Comparison of ENCODE assay signal across 1 cellular context in genomic region chr16:592518-593306, GRCh38.
TF ChIP-seq lines count a peak whose summit lies in the region.

No MANE protein-coding gene starts in this region.

TF ChIP-seq in HepG2, 621 proteins besides CTCF, POLR2A, EP300 and RAD21 (continued from another document and continues in another):
- TF ChIP-seq, protein P1, sequence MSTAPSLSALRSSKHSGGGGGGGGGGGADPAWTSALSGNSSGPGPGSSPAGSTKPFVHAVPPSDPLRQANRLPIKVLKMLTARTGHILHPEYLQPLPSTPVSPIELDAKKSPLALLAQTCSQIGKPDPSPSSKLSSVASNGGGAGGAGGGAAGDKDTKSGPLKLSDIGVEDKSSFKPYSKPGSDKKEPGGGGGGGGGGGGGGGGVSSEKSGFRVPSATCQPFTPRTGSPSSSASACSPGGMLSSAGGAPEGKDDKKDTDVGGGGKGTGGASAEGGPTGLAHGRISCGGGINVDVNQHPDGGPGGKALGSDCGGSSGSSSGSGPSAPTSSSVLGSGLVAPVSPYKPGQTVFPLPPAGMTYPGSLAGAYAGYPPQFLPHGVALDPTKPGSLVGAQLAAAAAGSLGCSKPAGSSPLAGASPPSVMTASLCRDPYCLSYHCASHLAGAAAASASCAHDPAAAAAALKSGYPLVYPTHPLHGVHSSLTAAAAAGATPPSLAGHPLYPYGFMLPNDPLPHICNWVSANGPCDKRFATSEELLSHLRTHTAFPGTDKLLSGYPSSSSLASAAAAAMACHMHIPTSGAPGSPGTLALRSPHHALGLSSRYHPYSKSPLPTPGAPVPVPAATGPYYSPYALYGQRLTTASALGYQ (CRISPR knock-in tag; IDR thresholded peaks at IDR 0.05): no peak
- TF ChIP-seq ZNF253 (CRISPR knock-in tag; IDR thresholded peaks at IDR 0.05; ENCODE audit: borderline replicate concordance) (no peak; the same call in 1 of the 2 replicates), TEAD2 (CRISPR knock-in tag; IDR thresholded peaks at IDR 0.05) (no peak), ZNF766 (CRISPR knock-in tag; IDR thresholded peaks at IDR 0.05; ENCODE audit: borderline replicate concordance) (no peak), HNRNPK (IDR thresholded peaks at IDR 0.05; ENCODE audit: low read depth, low read length, poor library complexity, severe bottlenecking) (no peak), AGO1 (IDR thresholded peaks at IDR 0.05; ENCODE audit: low read depth, low read length, poor library complexity, severe bottlenecking) (no peak), FIP1L1 (IDR thresholded peaks at IDR 0.05; ENCODE audit: borderline replicate concordance, insufficient read depth, low read depth, low read length) (no peak), TSC22D2 (CRISPR knock-in tag; IDR thresholded peaks at IDR 0.05; ENCODE audit: borderline replicate concordance) (no peak), ZNF850 (CRISPR knock-in tag; conservative IDR thresholded peaks at IDR 0.05) (no peak), ZNF382 (CRISPR knock-in tag; IDR thresholded peaks at IDR 0.05; ENCODE audit: borderline replicate concordance) (no peak), ZNF143 (CRISPR knock-in tag; IDR thresholded peaks at IDR 0.05) (no peak), ERF (CRISPR knock-in tag; IDR thresholded peaks at IDR 0.05) (peak; percentile 54; the same call in 1 of the 2 replicates), AGO2 (optimal IDR thresholded peaks at IDR 0.05; ENCODE audit: low read depth, low read length) (peak; percentile 9), ZNF460 (CRISPR knock-in tag; IDR thresholded peaks at IDR 0.05; ENCODE audit: borderline replicate concordance) (no peak), ZNF691 (CRISPR knock-in tag; IDR thresholded peaks at IDR 0.05; ENCODE audit: borderline replicate concordance, low read depth) (no peak), ZNF558 (CRISPR knock-in tag; IDR thresholded peaks at IDR 0.05; ENCODE audit: borderline replicate concordance) (no peak), PCBP1 (IDR thresholded peaks at IDR 0.05; ENCODE audit: borderline replicate concordance, low read depth, low read length) (no peak), ZNF572 (CRISPR knock-in tag; IDR thresholded peaks at IDR 0.05) (no peak), TBL1XR1 (IDR thresholded peaks at IDR 0.05; ENCODE audit: borderline replicate concordance, low read length, partially characterized antibody) (no peak), PHF5A (CRISPR knock-in tag; IDR thresholded peaks at IDR 0.05; ENCODE audit: low read depth, unreplicated experiment) (no peak), SOX6 (IDR thresholded peaks at IDR 0.05) (no peak), SOX6 (CRISPR knock-in tag; IDR thresholded peaks at IDR 0.05) (no peak), HOXA5 (CRISPR knock-in tag; IDR thresholded peaks at IDR 0.05) (no peak), NPAS2 (CRISPR knock-in tag; IDR thresholded peaks at IDR 0.05; ENCODE audit: borderline replicate concordance) (no peak), ATF7-NPFF (CRISPR knock-in tag; IDR thresholded peaks at IDR 0.05; ENCODE audit: low read depth) (no peak), ZNF614 (CRISPR knock-in tag; IDR thresholded peaks at IDR 0.05; ENCODE audit: borderline replicate concordance) (no peak), ZNF225 (CRISPR knock-in tag; IDR thresholded peaks at IDR 0.05) (peak; percentile 68; the same call in 1 of the 2 replicates), SMAD3 (CRISPR knock-in tag; IDR thresholded peaks at IDR 0.05) (no peak), ZNF264 (CRISPR knock-in tag; IDR thresholded peaks at IDR 0.05) (no peak), ZFP36L2 (CRISPR knock-in tag; IDR thresholded peaks at IDR 0.05) (no peak), USF2 (IDR thresholded peaks at IDR 0.05; ENCODE audit: low read depth, low read length) (no peak), USF2 (CRISPR knock-in tag; IDR thresholded peaks at IDR 0.05; ENCODE audit: borderline replicate concordance) (no peak)
- TF ChIP-seq, protein P2, sequence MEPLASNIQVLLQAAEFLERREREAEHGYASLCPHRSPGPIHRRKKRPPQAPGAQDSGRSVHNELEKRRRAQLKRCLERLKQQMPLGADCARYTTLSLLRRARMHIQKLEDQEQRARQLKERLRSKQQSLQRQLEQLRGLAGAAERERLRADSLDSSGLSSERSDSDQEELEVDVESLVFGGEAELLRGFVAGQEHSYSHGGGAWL (CRISPR knock-in tag; IDR thresholded peaks at IDR 0.05): no peak
- TF ChIP-seq, protein P3, sequence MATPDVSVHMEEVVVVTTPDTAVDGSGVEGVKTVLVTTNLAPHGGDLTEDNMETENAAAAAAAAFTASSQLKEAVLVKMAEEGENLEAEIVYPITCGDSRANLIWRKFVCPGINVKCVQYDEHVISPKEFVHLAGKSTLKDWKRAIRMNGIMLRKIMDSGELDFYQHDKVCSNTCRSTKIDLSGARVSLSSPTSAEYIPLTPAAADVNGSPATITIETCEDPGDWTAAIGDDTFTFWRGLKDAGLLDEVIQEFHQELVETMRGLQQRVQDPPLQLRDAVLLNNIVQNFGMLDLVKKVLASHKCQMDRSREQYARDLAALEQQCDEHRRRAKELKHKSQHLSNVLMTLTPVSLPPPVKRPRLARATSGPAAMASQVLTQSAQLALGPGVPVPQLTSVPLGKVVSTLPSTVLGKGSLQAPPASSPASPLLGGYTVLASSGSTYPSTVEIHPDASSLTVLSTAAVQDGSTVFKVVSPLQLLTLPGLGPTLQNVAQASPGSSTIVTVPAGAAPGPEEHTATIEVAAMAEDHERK (CRISPR knock-in tag; IDR thresholded peaks at IDR 0.05; ENCODE audit: low read depth): no peak
- TF ChIP-seq, protein P4, sequence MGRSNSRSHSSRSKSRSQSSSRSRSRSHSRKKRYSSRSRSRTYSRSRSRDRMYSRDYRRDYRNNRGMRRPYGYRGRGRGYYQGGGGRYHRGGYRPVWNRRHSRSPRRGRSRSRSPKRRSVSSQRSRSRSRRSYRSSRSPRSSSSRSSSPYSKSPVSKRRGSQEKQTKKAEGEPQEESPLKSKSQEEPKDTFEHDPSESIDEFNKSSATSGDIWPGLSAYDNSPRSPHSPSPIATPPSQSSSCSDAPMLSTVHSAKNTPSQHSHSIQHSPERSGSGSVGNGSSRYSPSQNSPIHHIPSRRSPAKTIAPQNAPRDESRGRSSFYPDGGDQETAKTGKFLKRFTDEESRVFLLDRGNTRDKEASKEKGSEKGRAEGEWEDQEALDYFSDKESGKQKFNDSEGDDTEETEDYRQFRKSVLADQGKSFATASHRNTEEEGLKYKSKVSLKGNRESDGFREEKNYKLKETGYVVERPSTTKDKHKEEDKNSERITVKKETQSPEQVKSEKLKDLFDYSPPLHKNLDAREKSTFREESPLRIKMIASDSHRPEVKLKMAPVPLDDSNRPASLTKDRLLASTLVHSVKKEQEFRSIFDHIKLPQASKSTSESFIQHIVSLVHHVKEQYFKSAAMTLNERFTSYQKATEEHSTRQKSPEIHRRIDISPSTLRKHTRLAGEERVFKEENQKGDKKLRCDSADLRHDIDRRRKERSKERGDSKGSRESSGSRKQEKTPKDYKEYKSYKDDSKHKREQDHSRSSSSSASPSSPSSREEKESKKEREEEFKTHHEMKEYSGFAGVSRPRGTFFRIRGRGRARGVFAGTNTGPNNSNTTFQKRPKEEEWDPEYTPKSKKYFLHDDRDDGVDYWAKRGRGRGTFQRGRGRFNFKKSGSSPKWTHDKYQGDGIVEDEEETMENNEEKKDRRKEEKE (IDR thresholded peaks at IDR 0.05): no peak
- TF ChIP-seq, protein P5, sequence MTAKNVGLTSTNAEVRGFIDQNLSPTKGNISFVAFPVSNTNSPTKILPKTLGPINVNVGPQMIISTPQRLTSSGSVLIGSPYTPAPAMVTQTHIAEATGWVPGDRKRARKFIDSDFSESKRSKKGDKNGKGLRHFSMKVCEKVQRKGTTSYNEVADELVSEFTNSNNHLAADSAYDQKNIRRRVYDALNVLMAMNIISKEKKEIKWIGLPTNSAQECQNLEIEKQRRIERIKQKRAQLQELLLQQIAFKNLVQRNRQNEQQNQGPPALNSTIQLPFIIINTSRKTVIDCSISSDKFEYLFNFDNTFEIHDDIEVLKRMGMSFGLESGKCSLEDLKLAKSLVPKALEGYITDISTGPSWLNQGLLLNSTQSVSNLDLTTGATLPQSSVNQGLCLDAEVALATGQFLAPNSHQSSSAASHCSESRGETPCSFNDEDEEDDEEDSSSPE (CRISPR knock-in tag; IDR thresholded peaks at IDR 0.05): peak; percentile 60; the same call in 1 of the 2 replicates
- TF ChIP-seq, protein P6, sequence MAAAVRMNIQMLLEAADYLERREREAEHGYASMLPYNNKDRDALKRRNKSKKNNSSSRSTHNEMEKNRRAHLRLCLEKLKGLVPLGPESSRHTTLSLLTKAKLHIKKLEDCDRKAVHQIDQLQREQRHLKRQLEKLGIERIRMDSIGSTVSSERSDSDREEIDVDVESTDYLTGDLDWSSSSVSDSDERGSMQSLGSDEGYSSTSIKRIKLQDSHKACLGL (CRISPR knock-in tag; IDR thresholded peaks at IDR 0.05): no peak
- TF ChIP-seq, protein P7, sequence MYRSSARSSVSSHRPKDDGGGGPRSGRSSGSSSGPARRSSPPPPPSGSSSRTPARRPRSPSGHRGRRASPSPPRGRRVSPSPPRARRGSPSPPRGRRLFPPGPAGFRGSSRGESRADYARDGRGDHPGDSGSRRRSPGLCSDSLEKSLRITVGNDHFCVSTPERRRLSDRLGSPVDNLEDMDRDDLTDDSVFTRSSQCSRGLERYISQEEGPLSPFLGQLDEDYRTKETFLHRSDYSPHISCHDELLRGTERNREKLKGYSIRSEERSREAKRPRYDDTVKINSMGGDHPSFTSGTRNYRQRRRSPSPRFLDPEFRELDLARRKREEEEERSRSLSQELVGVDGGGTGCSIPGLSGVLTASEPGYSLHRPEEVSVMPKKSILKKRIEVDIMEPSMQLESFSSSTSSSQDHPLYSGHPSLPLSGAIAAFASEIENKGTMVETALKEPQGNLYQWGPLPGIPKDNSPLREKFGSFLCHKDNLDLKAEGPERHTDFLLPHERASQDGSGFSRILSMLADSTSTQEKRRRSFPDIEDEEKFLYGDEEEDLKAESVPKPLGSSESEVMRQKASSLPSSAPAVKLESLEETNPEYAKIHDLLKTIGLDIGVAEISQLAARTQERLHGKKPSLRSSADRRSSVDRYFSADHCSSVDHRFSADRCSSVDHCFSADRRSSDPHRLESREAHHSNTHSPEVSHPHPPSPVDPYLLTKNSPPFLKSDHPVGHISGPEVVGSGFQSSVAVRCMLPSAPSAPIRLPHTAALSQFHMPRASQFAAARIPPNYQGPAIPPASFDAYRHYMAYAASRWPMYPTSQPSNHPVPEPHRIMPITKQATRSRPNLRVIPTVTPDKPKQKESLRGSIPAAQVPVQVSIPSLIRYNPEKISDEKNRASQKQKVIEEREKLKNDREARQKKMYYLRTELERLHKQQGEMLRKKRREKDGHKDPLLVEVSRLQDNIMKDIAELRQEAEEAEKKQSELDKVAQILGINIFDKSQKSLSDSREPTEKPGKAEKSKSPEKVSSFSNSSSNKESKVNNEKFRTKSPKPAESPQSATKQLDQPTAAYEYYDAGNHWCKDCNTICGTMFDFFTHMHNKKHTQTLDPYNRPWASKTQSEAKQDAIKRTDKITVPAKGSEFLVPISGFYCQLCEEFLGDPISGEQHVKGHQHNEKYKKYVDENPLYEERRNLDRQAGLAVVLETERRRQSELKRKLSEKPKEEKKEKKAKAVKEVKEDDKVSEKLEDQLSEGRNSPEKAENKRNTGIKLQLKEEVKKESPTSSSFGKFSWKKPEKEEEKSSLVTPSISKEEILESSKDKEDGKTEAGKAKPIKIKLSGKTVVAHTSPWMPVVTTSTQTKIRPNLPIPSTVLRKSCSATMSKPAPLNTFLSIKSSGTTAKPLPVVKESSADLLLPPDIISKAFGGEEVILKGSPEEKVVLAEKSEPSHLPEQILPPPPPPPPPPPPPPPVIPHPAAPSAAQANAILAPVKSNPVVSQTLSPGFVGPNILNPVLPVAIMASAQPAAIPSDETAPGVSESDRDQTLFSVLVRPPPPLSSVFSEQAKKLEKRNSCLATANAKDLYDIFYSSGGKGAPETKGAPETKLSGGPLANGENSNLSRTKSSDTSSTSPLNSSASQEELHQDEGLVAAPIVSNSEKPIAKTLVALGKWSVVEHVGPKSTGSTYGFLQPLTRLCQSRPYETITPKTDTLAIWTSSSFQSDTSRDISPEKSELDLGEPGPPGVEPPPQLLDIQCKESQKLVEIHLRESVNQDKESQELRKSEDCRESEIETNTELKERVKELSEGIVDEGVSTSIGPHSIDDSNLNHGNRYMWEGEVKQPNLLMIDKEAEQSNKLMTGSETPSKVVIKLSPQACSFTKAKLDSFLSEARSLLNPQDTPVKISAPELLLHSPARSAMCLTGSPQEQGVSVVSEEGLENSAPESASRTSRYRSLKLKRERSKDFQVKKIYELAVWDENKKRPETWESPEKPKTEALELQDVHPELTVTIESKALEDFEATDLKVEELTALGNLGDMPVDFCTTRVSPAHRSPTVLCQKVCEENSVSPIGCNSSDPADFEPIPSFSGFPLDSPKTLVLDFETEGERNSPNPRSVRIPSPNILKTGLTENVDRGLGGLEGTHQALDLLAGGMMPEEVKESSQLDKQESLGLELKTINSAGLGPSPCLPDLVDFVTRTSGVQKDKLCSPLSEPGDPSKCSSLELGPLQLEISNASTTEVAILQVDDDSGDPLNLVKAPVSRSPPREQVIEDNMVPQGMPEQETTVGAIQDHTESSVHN (CRISPR knock-in tag; IDR thresholded peaks at IDR 0.05): no peak
